7 cellular contexts compared by ENCODE assay signal in the genomic region with DNA sequence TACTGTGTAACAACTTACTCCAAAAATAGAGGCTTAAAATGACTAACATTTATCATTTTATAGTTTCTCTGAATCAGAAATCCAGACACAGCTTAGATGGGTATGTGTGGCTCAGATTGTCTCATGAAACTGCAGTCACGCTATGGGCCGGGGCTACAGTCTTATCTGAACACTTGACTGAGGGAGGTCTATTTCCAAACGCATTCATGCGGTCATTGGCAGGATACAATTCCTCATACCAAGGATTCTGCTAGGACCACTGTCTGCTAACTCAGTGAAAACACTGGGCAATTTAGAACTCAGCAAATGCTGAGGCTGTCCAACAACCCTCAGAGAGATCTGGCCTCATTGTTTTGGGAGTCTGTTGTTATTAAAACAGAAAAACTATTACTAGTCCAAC.
"Had no signal": no experiment of that assay in that cellular context is flagged by ENCODE, and none has a peak within 500 bp of the region (broad histone marks: within the 10 kb centered on the region; RNA-seq: fewer than 3 reads in every experiment).

No MANE protein-coding gene starts in this region.

- H3K27ac Mint-ChIP-seq: H9, IgD-negative memory B cell had no signal

- H3K4me3 Mint-ChIP-seq: H9 had no signal

- H2AFZ ChIP-seq: GM23248 had no signal

- DNase-seq: GM23248, GOT3, H9, HCEC 1CT, KBM-7 had no signal

- H3K4me1 Mint-ChIP-seq: IgD-negative memory B cell had no signal

- ATAC-seq: HepG2 had no signal

- H3K9me3 Mint-ChIP-seq: H9 had no signal

- H3K27me3 Mint-ChIP-seq: IgD-negative memory B cell had no signal

- H3K27ac ChIP-seq: GM23248 had no signal

- H3K4me3 ChIP-seq: GM23248 had no signal

- H3K9ac ChIP-seq: GM23248 had no signal

- H3K36me3 Mint-ChIP-seq: IgD-negative memory B cell had no signal
